ENCODE assay signal across 21 cellular contexts in genomic region chr16:11020388-11020787, GRCh38.
DNase-seq lines count a peak whose midpoint lies in the region; ATAC-seq and TF ChIP-seq lines count a peak whose summit lies in the region.
"Had no signal": no experiment of that assay in that cellular context is flagged by ENCODE, and none has a peak within 500 bp of the region (broad histone marks: within the 10 kb centered on the region; RNA-seq: fewer than 3 reads in every experiment).

No MANE protein-coding gene starts in this region.

- H3K36me3 ChIP-seq in aorta (ENCODE audit: control insufficient read depth in 1 of 2, insufficient read depth in 2 of 2, low read length in 1 of 2): peaks cover 6 to 11% of the 10 kb centered on the region in 2 donors

- H3K9me3 Mint-ChIP-seq in activated naive CD4-positive, alpha-beta T cell treated with anti-CD3 and anti-CD28 coated beads, Interleukin-2, amount 50 U/mL, for 24 hours: peaks cover 6% of the 10 kb centered on the region
- H3K9me3 Mint-ChIP-seq in endothelial cell (ENCODE audit: unreplicated experiment): no peaks in the 10 kb centered on the region
- H3K9me3 Mint-ChIP-seq in nephron progenitor cell: peaks cover 10% of the 10 kb centered on the region

- no peaks in the 10 kb centered on the region for H3K27me3 Mint-ChIP-seq in activated naive CD4-positive, alpha-beta T cell treated with anti-CD3 and anti-CD28 coated beads, Interleukin-2, amount 50 U/mL, for 24 hours
- H3K27me3 Mint-ChIP-seq in endothelial cell (ENCODE audit: unreplicated experiment): no peaks in the 10 kb centered on the region
- H3K27me3 Mint-ChIP-seq in nephron progenitor cell (ENCODE audit: low read depth, poor library complexity): no peaks in the 10 kb centered on the region
- H3K27me3 Mint-ChIP-seq: CD4-positive, CD25-positive, alpha-beta regulatory T cell had no signal

- no peak overlapping the region for H3K4me3 ChIP-seq in aorta (ENCODE audit: low read length in 2 of 2)
- H3K4me3 ChIP-seq: BLaER1, Peyer's patch had no signal

- no peak overlapping the region for H3K4me3 Mint-ChIP-seq in activated naive CD4-positive, alpha-beta T cell treated with anti-CD3 and anti-CD28 coated beads, Interleukin-2, amount 50 U/mL, for 24 hours
- H3K4me3 Mint-ChIP-seq in endothelial cell (ENCODE audit: unreplicated experiment) (peak overlapping the region; percentile 58), nephron progenitor cell (no peak overlapping the region)
- H3K4me3 Mint-ChIP-seq: CD4-positive, CD25-positive, alpha-beta regulatory T cell had no signal

- WGBS in aorta, 2 donors: 91% methylated on average over 4 of the region's 4 CpGs

- peak overlapping the region; percentile 60 for H3K27ac Mint-ChIP-seq in activated naive CD4-positive, alpha-beta T cell treated with anti-CD3 and anti-CD28 coated beads, Interleukin-2, amount 50 U/mL, for 24 hours
- peak overlapping the region; percentile 58 for H3K27ac Mint-ChIP-seq in endothelial cell (ENCODE audit: unreplicated experiment)
- peak overlapping the region; percentile 62 for H3K27ac Mint-ChIP-seq in nephron progenitor cell

- no peak for TF ChIP-seq CTCF in endothelial cell (IDR thresholded peaks at IDR 0.05; ENCODE audit: unreplicated experiment)
- no peak for TF ChIP-seq CTCF in nephron progenitor cell (IDR thresholded peaks at IDR 0.05)

- DNase-seq in activated naive CD4-positive, alpha-beta T cell treated with anti-CD3 and anti-CD28 coated beads, Interleukin-2, amount 50 U/mL, for 16 hours: no peak
- DNase-seq in endothelial cell (ENCODE audit: low spot score) (no peak), nephron progenitor cell (no peak), aorta (no peak), foreskin melanocyte (no peak)
- DNase-seq: CD4-positive, CD25-positive, alpha-beta regulatory T cell; DMS153; DND-41; KG1; MM.1S; NCI-H1417; NCI-H2081; NCI-H226; NCI-H510A; NCI-H69; Peyer's patch; SHP77 treated with DMSO at 0.1 percent for 48 hours had no signal

- intact Hi-C loops in aorta (cut with DNase I): no loop called here

- no peak overlapping the region for H3K27ac ChIP-seq in aorta (ENCODE audit: low read depth in 1 of 2, low read length in 2 of 2)
- H3K27ac ChIP-seq: BLaER1, Peyer's patch had no signal

- H3K9me3 ChIP-seq in aorta (ENCODE audit: control insufficient read depth, low read length): peaks cover 2% of the 10 kb centered on the region
- H3K9me3 ChIP-seq: Peyer's patch had no signal

- peaks cover 30% of the 10 kb centered on the region for H3K36me3 Mint-ChIP-seq in activated naive CD4-positive, alpha-beta T cell treated with anti-CD3 and anti-CD28 coated beads, Interleukin-2, amount 50 U/mL, for 24 hours
- H3K36me3 Mint-ChIP-seq in endothelial cell (ENCODE audit: low read depth, unreplicated experiment): peaks cover 36% of the 10 kb centered on the region
- H3K36me3 Mint-ChIP-seq in nephron progenitor cell (ENCODE audit: low read depth): peaks cover 45% of the 10 kb centered on the region

- H3K27me3 ChIP-seq in aorta (ENCODE audit: control insufficient read depth in 1 of 2, insufficient read depth in 2 of 2, low read length in 1 of 2): no peaks in the 10 kb centered on the region
- H3K27me3 ChIP-seq: BLaER1, Peyer's patch had no signal

- H3K4me1 ChIP-seq in aorta (ENCODE audit: control insufficient read depth in 1 of 2, insufficient read depth in 2 of 2, low read length in 2 of 2): no peaks in the 10 kb centered on the region

- ATAC-seq in aorta (ENCODE audit: low FRiP score) (peak; percentile 58), GM21717 (IDR thresholded peaks at IDR 0.05; ENCODE audit: unreplicated experiment) (no peak)
- ATAC-seq: HCT116 had no signal

- H3K4me1 Mint-ChIP-seq in activated naive CD4-positive, alpha-beta T cell treated with anti-CD3 and anti-CD28 coated beads, Interleukin-2, amount 50 U/mL, for 24 hours: peaks cover 4% of the 10 kb centered on the region
- H3K4me1 Mint-ChIP-seq in endothelial cell (ENCODE audit: unreplicated experiment): peaks cover 14% of the 10 kb centered on the region
- H3K4me1 Mint-ChIP-seq in nephron progenitor cell: peaks cover 16% of the 10 kb centered on the region
